1 cellular context compared by ENCODE assay signal in genomic region chr1:3326516-3327388, GRCh38.
A peak's percentile ranks its signal among the peaks of the same experiment; 100 is the strongest.
TF ChIP-seq lines count a peak whose summit lies in the region.

No MANE protein-coding gene starts in this region.

TF ChIP-seq in HepG2, 621 proteins besides CTCF, POLR2A, EP300 and RAD21 (continued from another document and continues in another):
- TF ChIP-seq ZNF609 (CRISPR knock-in tag; IDR thresholded peaks at IDR 0.05; ENCODE audit: borderline replicate concordance) = peak; percentile 79; the same call in 1 of the 2 replicates
- TF ChIP-seq NKX3-1 (CRISPR knock-in tag; IDR thresholded peaks at IDR 0.05) = no peak
- 0 out of 2 replicates have a peak, but pooled peaks have one; percentile 65 for TF ChIP-seq ATF7-NPFF (CRISPR knock-in tag; IDR thresholded peaks at IDR 0.05; ENCODE audit: low read depth)
- TF ChIP-seq DZIP1 (CRISPR knock-in tag; IDR thresholded peaks at IDR 0.05) = no peak
- peak; percentile 59; the same call in 1 of the 2 replicates for TF ChIP-seq SRY (CRISPR knock-in tag; IDR thresholded peaks at IDR 0.05)
- TF ChIP-seq ZNF383 (CRISPR knock-in tag; IDR thresholded peaks at IDR 0.05; ENCODE audit: borderline replicate concordance) = no peak
- no peak for TF ChIP-seq PAX8 (CRISPR knock-in tag; IDR thresholded peaks at IDR 0.05; ENCODE audit: borderline replicate concordance)
- TF ChIP-seq STAG1 (CRISPR knock-in tag; IDR thresholded peaks at IDR 0.05) = peak; percentile 31; the same call in 1 of the 2 replicates
- TF ChIP-seq HIC2 (CRISPR knock-in tag; IDR thresholded peaks at IDR 0.05; ENCODE audit: low read depth) = peak; percentile 49; the same call in 1 of the 2 replicates
- no peak; the same call in 1 of the 2 replicates for TF ChIP-seq ZFP90 (CRISPR knock-in tag; IDR thresholded peaks at IDR 0.05; ENCODE audit: borderline replicate concordance)
- TF ChIP-seq YY1 (IDR thresholded peaks at IDR 0.05; ENCODE audit: insufficient read depth, insufficient replicate concordance, low read depth, low read length) = peak; percentile 18
- no peak for TF ChIP-seq ZNF614 (CRISPR knock-in tag; IDR thresholded peaks at IDR 0.05; ENCODE audit: borderline replicate concordance)
- no peak for TF ChIP-seq ZNF224 (CRISPR knock-in tag; IDR thresholded peaks at IDR 0.05)
- TF ChIP-seq THAP9 (CRISPR knock-in tag; IDR thresholded peaks at IDR 0.05; ENCODE audit: borderline replicate concordance) = peak; percentile 91
- peak; percentile 84 for TF ChIP-seq ERF (CRISPR knock-in tag; IDR thresholded peaks at IDR 0.05)
- TF ChIP-seq ONECUT2 (CRISPR knock-in tag; IDR thresholded peaks at IDR 0.05) = no peak
- peak; percentile 78 for TF ChIP-seq ISL2 (CRISPR knock-in tag; IDR thresholded peaks at IDR 0.05)
- 0 out of 2 replicates have a peak, but pooled peaks have one; percentile 44 for TF ChIP-seq ZNF317 (CRISPR knock-in tag; IDR thresholded peaks at IDR 0.05)
- no peak for TF ChIP-seq NAIF1 (CRISPR knock-in tag; IDR thresholded peaks at IDR 0.05; ENCODE audit: borderline replicate concordance)
- TF ChIP-seq ZNF644 (CRISPR knock-in tag; IDR thresholded peaks at IDR 0.05; ENCODE audit: low read depth) = no peak
- peak; percentile 51; the same call in 1 of the 2 replicates for TF ChIP-seq ZSCAN29 (CRISPR knock-in tag; conservative IDR thresholded peaks at IDR 0.05)
- no peak for TF ChIP-seq ZNF235 (CRISPR knock-in tag; IDR thresholded peaks at IDR 0.05; ENCODE audit: borderline replicate concordance)
- 0 out of 2 replicates have a peak, but pooled peaks have one; percentile 65 for TF ChIP-seq TOPORS (CRISPR knock-in tag; IDR thresholded peaks at IDR 0.05)
- TF ChIP-seq ZNF446 (CRISPR knock-in tag; IDR thresholded peaks at IDR 0.05) = no peak
- no peak for TF ChIP-seq ZNF513 (CRISPR knock-in tag; conservative IDR thresholded peaks at IDR 0.05)
- peak; percentile 52 for TF ChIP-seq ZNF501 (CRISPR knock-in tag; IDR thresholded peaks at IDR 0.05)
- peak; percentile 90 for TF ChIP-seq HDAC2 (CRISPR knock-in tag; IDR thresholded peaks at IDR 0.05)
- peak; percentile 16; the same call in 1 of the 2 replicates for TF ChIP-seq ZNF547 (CRISPR knock-in tag; IDR thresholded peaks at IDR 0.05)
- no peak for TF ChIP-seq ZNF850 (CRISPR knock-in tag; conservative IDR thresholded peaks at IDR 0.05)
- TF ChIP-seq KLF6 (CRISPR knock-in tag; IDR thresholded peaks at IDR 0.05) = 0 out of 2 replicates have a peak, but pooled peaks have one; percentile 38
- no peak for TF ChIP-seq ARID3A (IDR thresholded peaks at IDR 0.05; ENCODE audit: low read depth, low read length)
- TF ChIP-seq ZNF281 (CRISPR knock-in tag; IDR thresholded peaks at IDR 0.05; ENCODE audit: borderline replicate concordance) = peak; percentile 30; the same call in 1 of the 2 replicates
- TF ChIP-seq NR1H2 (CRISPR knock-in tag; IDR thresholded peaks at IDR 0.05; ENCODE audit: borderline replicate concordance, low read depth) = no peak
- no peak for TF ChIP-seq ZBTB49 (CRISPR knock-in tag; IDR thresholded peaks at IDR 0.05; ENCODE audit: borderline replicate concordance)
- TF ChIP-seq POLR2AphosphoS2 (IDR thresholded peaks at IDR 0.05; ENCODE audit: low read depth, low read length) = no peak
- no peak for TF ChIP-seq IRF1 (CRISPR knock-in tag; IDR thresholded peaks at IDR 0.05; ENCODE audit: low read depth)
- no peak for TF ChIP-seq SMAD3 (CRISPR knock-in tag; IDR thresholded peaks at IDR 0.05)
